ENCODE assay signal across 1 cellular context in genomic region chrX:53081925-53082772, GRCh38.
A peak's percentile ranks its signal among the peaks of the same experiment; 100 is the strongest.
TF ChIP-seq lines count a peak whose summit lies in the region.

TSPYL2 (plus strand) TSS chrX:53082367; CDS start chrX:53082499, 132 bp downstream.

TF ChIP-seq in HepG2, 621 proteins besides CTCF, POLR2A, EP300 and RAD21 (continued from another document and continues in another):
- TF ChIP-seq E2F5 (CRISPR knock-in tag; conservative IDR thresholded peaks at IDR 0.05) = no peak; the same call in 1 of the 2 replicates
- no peak for TF ChIP-seq FOXO1 (CRISPR knock-in tag; IDR thresholded peaks at IDR 0.05)
- TF ChIP-seq YEATS4 (CRISPR knock-in tag; IDR thresholded peaks at IDR 0.05; ENCODE audit: borderline replicate concordance) = peak; percentile 32; the same call in 1 of the 2 replicates
- TF ChIP-seq ZNF124 (CRISPR knock-in tag; IDR thresholded peaks at IDR 0.05) = no peak
- TF ChIP-seq ZBTB10 (CRISPR knock-in tag; IDR thresholded peaks at IDR 0.05; ENCODE audit: borderline replicate concordance) = no peak
- peak; percentile 60; the same call in 1 of the 2 replicates for TF ChIP-seq CHD2 (IDR thresholded peaks at IDR 0.05; ENCODE audit: low read depth, low read length)
- peak; percentile 64; the same call in 1 of the 2 replicates for TF ChIP-seq CEBPG (CRISPR knock-in tag; IDR thresholded peaks at IDR 0.05)
- TF ChIP-seq ATF7-NPFF (CRISPR knock-in tag; IDR thresholded peaks at IDR 0.05; ENCODE audit: low read depth) = no peak
- 0 out of 2 replicates have a peak, but pooled peaks have one; percentile 56 for TF ChIP-seq REPIN1 (CRISPR knock-in tag; IDR thresholded peaks at IDR 0.05; ENCODE audit: borderline replicate concordance, low read depth)
- TF ChIP-seq FOXM1 (CRISPR knock-in tag; IDR thresholded peaks at IDR 0.05) = no peak
- TF ChIP-seq MATR3 (CRISPR knock-in tag; IDR thresholded peaks at IDR 0.05) = no peak
- no peak for TF ChIP-seq JDP2 (CRISPR knock-in tag; IDR thresholded peaks at IDR 0.05; ENCODE audit: borderline replicate concordance)
- no peak for TF ChIP-seq EED (CRISPR knock-in tag; IDR thresholded peaks at IDR 0.05)
- peak; percentile 43; the same call in 1 of the 2 replicates for TF ChIP-seq ZFY (CRISPR knock-in tag; IDR thresholded peaks at IDR 0.05)
- peak; percentile 81; the same call in 1 of the 2 replicates for TF ChIP-seq SIN3A (IDR thresholded peaks at IDR 0.05; ENCODE audit: borderline replicate concordance, low read depth, low read length)
- TF ChIP-seq SRF (IDR thresholded peaks at IDR 0.05; ENCODE audit: low read depth, low read length) = no peak
- TF ChIP-seq RXRB (CRISPR knock-in tag; IDR thresholded peaks at IDR 0.05; ENCODE audit: borderline replicate concordance) = no peak
- no peak; the same call in 1 of the 2 replicates for TF ChIP-seq ZNF788 (CRISPR knock-in tag; IDR thresholded peaks at IDR 0.05; ENCODE audit: borderline replicate concordance)
- no peak for TF ChIP-seq SKIL (CRISPR knock-in tag; IDR thresholded peaks at IDR 0.05; ENCODE audit: borderline replicate concordance)
- TF ChIP-seq IRF9 (CRISPR knock-in tag; IDR thresholded peaks at IDR 0.05; ENCODE audit: borderline replicate concordance) = peak; percentile 67; the same call in 1 of the 2 replicates
- no peak for TF ChIP-seq ZNF850 (CRISPR knock-in tag; conservative IDR thresholded peaks at IDR 0.05)
- TF ChIP-seq ZNF30 (CRISPR knock-in tag; IDR thresholded peaks at IDR 0.05) = no peak
- no peak for TF ChIP-seq ZNF629 (CRISPR knock-in tag; conservative IDR thresholded peaks at IDR 0.05)
- no peak; the same call in 1 of the 2 replicates for TF ChIP-seq ZC3H13 (CRISPR knock-in tag; IDR thresholded peaks at IDR 0.05)
- no peak for TF ChIP-seq PITX1 (CRISPR knock-in tag; IDR thresholded peaks at IDR 0.05)
- TF ChIP-seq ZEB1 (IDR thresholded peaks at IDR 0.05; ENCODE audit: insufficient replicate concordance, low read depth) = no peak
- no peak for TF ChIP-seq NFIC (IDR thresholded peaks at IDR 0.05; ENCODE audit: low read length)
- no peak for TF ChIP-seq ZC3H4 (CRISPR knock-in tag; IDR thresholded peaks at IDR 0.05; ENCODE audit: borderline replicate concordance)
- no peak for TF ChIP-seq NCOA5 (CRISPR knock-in tag; IDR thresholded peaks at IDR 0.05)
- TF ChIP-seq ZNF367 (CRISPR knock-in tag; IDR thresholded peaks at IDR 0.05; ENCODE audit: borderline replicate concordance) = no peak
- no peak for TF ChIP-seq HINFP (CRISPR knock-in tag; IDR thresholded peaks at IDR 0.05; ENCODE audit: low read depth)
- no peak for TF ChIP-seq ZNF740 (CRISPR knock-in tag; IDR thresholded peaks at IDR 0.05)
- peak; percentile 100 for TF ChIP-seq DR1 (CRISPR knock-in tag; IDR thresholded peaks at IDR 0.05)
- TF ChIP-seq ZNF891 (CRISPR knock-in tag; IDR thresholded peaks at IDR 0.05) = no peak
- TF ChIP-seq ZNF207 (IDR thresholded peaks at IDR 0.05; ENCODE audit: borderline replicate concordance) = no peak
- TF ChIP-seq, protein P1, sequence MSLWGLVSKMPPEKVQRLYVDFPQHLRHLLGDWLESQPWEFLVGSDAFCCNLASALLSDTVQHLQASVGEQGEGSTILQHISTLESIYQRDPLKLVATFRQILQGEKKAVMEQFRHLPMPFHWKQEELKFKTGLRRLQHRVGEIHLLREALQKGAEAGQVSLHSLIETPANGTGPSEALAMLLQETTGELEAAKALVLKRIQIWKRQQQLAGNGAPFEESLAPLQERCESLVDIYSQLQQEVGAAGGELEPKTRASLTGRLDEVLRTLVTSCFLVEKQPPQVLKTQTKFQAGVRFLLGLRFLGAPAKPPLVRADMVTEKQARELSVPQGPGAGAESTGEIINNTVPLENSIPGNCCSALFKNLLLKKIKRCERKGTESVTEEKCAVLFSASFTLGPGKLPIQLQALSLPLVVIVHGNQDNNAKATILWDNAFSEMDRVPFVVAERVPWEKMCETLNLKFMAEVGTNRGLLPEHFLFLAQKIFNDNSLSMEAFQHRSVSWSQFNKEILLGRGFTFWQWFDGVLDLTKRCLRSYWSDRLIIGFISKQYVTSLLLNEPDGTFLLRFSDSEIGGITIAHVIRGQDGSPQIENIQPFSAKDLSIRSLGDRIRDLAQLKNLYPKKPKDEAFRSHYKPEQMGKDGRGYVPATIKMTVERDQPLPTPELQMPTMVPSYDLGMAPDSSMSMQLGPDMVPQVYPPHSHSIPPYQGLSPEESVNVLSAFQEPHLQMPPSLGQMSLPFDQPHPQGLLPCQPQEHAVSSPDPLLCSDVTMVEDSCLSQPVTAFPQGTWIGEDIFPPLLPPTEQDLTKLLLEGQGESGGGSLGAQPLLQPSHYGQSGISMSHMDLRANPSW (CRISPR knock-in tag; IDR thresholded peaks at IDR 0.05; ENCODE audit: borderline replicate concordance) = 0 out of 2 replicates have a peak, but pooled peaks have one; percentile 33
- TF ChIP-seq KMT2A (CRISPR knock-in tag; IDR thresholded peaks at IDR 0.05) = 0 out of 2 replicates have a peak, but pooled peaks have one; percentile 37
- TF ChIP-seq ZNF251 (CRISPR knock-in tag; IDR thresholded peaks at IDR 0.05) = no peak
- peak; percentile 72 for TF ChIP-seq SAP130 (CRISPR knock-in tag; IDR thresholded peaks at IDR 0.05; ENCODE audit: low read depth)
- no peak for TF ChIP-seq JARID2 (CRISPR knock-in tag; IDR thresholded peaks at IDR 0.05; ENCODE audit: insufficient replicate concordance)
- TF ChIP-seq, protein P2, sequence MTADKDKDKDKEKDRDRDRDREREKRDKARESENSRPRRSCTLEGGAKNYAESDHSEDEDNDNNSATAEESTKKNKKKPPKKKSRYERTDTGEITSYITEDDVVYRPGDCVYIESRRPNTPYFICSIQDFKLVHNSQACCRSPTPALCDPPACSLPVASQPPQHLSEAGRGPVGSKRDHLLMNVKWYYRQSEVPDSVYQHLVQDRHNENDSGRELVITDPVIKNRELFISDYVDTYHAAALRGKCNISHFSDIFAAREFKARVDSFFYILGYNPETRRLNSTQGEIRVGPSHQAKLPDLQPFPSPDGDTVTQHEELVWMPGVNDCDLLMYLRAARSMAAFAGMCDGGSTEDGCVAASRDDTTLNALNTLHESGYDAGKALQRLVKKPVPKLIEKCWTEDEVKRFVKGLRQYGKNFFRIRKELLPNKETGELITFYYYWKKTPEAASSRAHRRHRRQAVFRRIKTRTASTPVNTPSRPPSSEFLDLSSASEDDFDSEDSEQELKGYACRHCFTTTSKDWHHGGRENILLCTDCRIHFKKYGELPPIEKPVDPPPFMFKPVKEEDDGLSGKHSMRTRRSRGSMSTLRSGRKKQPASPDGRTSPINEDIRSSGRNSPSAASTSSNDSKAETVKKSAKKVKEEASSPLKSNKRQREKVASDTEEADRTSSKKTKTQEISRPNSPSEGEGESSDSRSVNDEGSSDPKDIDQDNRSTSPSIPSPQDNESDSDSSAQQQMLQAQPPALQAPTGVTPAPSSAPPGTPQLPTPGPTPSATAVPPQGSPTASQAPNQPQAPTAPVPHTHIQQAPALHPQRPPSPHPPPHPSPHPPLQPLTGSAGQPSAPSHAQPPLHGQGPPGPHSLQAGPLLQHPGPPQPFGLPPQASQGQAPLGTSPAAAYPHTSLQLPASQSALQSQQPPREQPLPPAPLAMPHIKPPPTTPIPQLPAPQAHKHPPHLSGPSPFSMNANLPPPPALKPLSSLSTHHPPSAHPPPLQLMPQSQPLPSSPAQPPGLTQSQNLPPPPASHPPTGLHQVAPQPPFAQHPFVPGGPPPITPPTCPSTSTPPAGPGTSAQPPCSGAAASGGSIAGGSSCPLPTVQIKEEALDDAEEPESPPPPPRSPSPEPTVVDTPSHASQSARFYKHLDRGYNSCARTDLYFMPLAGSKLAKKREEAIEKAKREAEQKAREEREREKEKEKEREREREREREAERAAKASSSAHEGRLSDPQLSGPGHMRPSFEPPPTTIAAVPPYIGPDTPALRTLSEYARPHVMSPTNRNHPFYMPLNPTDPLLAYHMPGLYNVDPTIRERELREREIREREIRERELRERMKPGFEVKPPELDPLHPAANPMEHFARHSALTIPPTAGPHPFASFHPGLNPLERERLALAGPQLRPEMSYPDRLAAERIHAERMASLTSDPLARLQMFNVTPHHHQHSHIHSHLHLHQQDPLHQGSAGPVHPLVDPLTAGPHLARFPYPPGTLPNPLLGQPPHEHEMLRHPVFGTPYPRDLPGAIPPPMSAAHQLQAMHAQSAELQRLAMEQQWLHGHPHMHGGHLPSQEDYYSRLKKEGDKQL (CRISPR knock-in tag; IDR thresholded peaks at IDR 0.05; ENCODE audit: low read depth) = no peak
- 0 out of 2 replicates have a peak, but pooled peaks have one; percentile 20 for TF ChIP-seq SP5 (CRISPR knock-in tag; IDR thresholded peaks at IDR 0.05; ENCODE audit: borderline replicate concordance, low read depth)
- no peak for TF ChIP-seq PHB2 (IDR thresholded peaks at IDR 0.05; ENCODE audit: partially characterized antibody)
- no peak for TF ChIP-seq SNAPC2 (CRISPR knock-in tag; IDR thresholded peaks at IDR 0.05)
- no peak for TF ChIP-seq ZBTB8A (CRISPR knock-in tag; IDR thresholded peaks at IDR 0.05; ENCODE audit: borderline replicate concordance, low read depth)
- TF ChIP-seq NFE2 (CRISPR knock-in tag; IDR thresholded peaks at IDR 0.05) = no peak
- TF ChIP-seq ELF4 (CRISPR knock-in tag; IDR thresholded peaks at IDR 0.05; ENCODE audit: borderline replicate concordance) = no peak
- TF ChIP-seq ZNF501 (CRISPR knock-in tag; IDR thresholded peaks at IDR 0.05) = 0 out of 2 replicates have a peak, but pooled peaks have one; percentile 19
- TF ChIP-seq NR2F2 (IDR thresholded peaks at IDR 0.05; ENCODE audit: borderline replicate concordance, low read depth) = no peak
